19 cellular contexts compared by ENCODE assay signal in genomic region chr2:3479430-3480320, GRCh38. TPM values are rescaled to one million over a fixed set of nuclear protein-coding genes. Genes with fewer than 3 reads are reported as not detected.
DNase-seq lines count a peak whose midpoint lies in the region; ATAC-seq and TF ChIP-seq lines count a peak whose summit lies in the region.
"Had no signal": no experiment of that assay in that cellular context is flagged by ENCODE, and none has a peak within 500 bp of the region (broad histone marks: within the 10 kb centered on the region; RNA-seq: fewer than 3 reads in every experiment).

No MANE protein-coding gene starts in this region.

- no peak overlapping the region for H3K9ac ChIP-seq in BLaER1

- peak overlapping the region in 5 of 6 donors; percentile 28 to 90 (median 74) for H3K27ac Mint-ChIP-seq in naive B cell
- H3K27ac Mint-ChIP-seq in CD8-positive, alpha-beta T cell = no peak overlapping the region
- H3K27ac Mint-ChIP-seq: activated T-helper 17 cell treated with anti-CD3 and anti-CD28 coated beads, Interleukin-2, amount 50 U/mL, for 72 hours had no signal

- H3K4me1 Mint-ChIP-seq in naive B cell = peaks cover 7 to 16% (median 13%) of the 10 kb centered on the region in 3 donors
- H3K4me1 Mint-ChIP-seq in CD8-positive, alpha-beta T cell (ENCODE audit: low read depth) = peaks cover 9% of the 10 kb centered on the region
- H3K4me1 Mint-ChIP-seq: activated T-helper 17 cell treated with anti-CD3 and anti-CD28 coated beads, Interleukin-2, amount 50 U/mL, for 72 hours had no signal

- H3K9me3 Mint-ChIP-seq in naive B cell = no peaks in the 10 kb centered on the region
- no peaks in the 10 kb centered on the region for H3K9me3 Mint-ChIP-seq in CD8-positive, alpha-beta T cell
- H3K9me3 Mint-ChIP-seq: activated T-helper 17 cell treated with anti-CD3 and anti-CD28 coated beads, Interleukin-2, amount 50 U/mL, for 72 hours had no signal

- H3K4me3 Mint-ChIP-seq in naive B cell = no peak overlapping the region
- no peak overlapping the region for H3K4me3 Mint-ChIP-seq in CD8-positive, alpha-beta T cell
- H3K4me3 Mint-ChIP-seq: activated T-helper 17 cell treated with anti-CD3 and anti-CD28 coated beads, Interleukin-2, amount 50 U/mL, for 72 hours had no signal

- H3K27me3 Mint-ChIP-seq in naive B cell = no peaks in the 10 kb centered on the region
- no peaks in the 10 kb centered on the region for H3K27me3 Mint-ChIP-seq in CD8-positive, alpha-beta T cell (ENCODE audit: low read depth)
- H3K27me3 Mint-ChIP-seq: activated T-helper 17 cell treated with anti-CD3 and anti-CD28 coated beads, Interleukin-2, amount 50 U/mL, for 72 hours had no signal

- peaks cover 52% of the 10 kb centered on the region for H3K4me1 ChIP-seq in BLaER1
- no peaks in the 10 kb centered on the region for H3K4me1 ChIP-seq in CD8-positive, alpha-beta T cell (ENCODE audit: insufficient read depth, low read length)
- H3K4me1 ChIP-seq: ascending aorta, colonic mucosa had no signal

- peak overlapping the region; percentile 86 for H3K4me2 ChIP-seq in BLaER1

- CTCF ChIA-PET in RWPE1 (lab: Yijun Ruan, JAX) = interaction anchor here (0.6 kb wide), 1 partner anchor 403 kb away, joined by 4 read pairs; no protein-coding TSS in a partner anchor
- CTCF ChIA-PET in CD8-positive, alpha-beta T cell (lab: Charles Lee) = interaction anchor here (0.8 kb wide), 1 partner anchor 18 kb away, joined by 3 read pairs; no protein-coding TSS in a partner anchor

- H4K20me1 ChIP-seq in BLaER1 = no peaks in the 10 kb centered on the region

- ATAC-seq in naive B cell (ENCODE audit: low read depth in 2 of 2) (no peak), GM21737 (IDR thresholded peaks at IDR 0.05; ENCODE audit: unreplicated experiment) (no peak), GM19351 (IDR thresholded peaks at IDR 0.05; ENCODE audit: unreplicated experiment) (no peak)
- no peak for ATAC-seq in CD8-positive, alpha-beta T cell
- ATAC-seq: activated T-helper 17 cell treated with anti-CD3 and anti-CD28 coated beads, Interleukin-2, amount 50 U/mL, for 72 hours had no signal

- TF ChIP-seq CTCF in 22Rv1 (IDR thresholded peaks at IDR 0.05) (no peak), RWPE1 (conservative IDR thresholded peaks at IDR 0.05; ENCODE audit: low read depth) (no peak)
- no peak for TF ChIP-seq CTCF in CD8-positive, alpha-beta T cell (IDR thresholded peaks at IDR 0.05)

- H3K4me3 ChIP-seq in BLaER1 = no peak overlapping the region
- no peak overlapping the region for H3K4me3 ChIP-seq in CD8-positive, alpha-beta T cell (ENCODE audit: low read depth, low read length)
- H3K4me3 ChIP-seq: ascending aorta, colonic mucosa, mucosa of descending colon, pancreas, skin epidermis, thyroid gland had no signal

- H3K36me3 Mint-ChIP-seq in naive B cell = peaks cover 0 to 18% of the 10 kb centered on the region in 2 donors
- peaks cover 54% of the 10 kb centered on the region for H3K36me3 Mint-ChIP-seq in CD8-positive, alpha-beta T cell

- no peaks in the 10 kb centered on the region for H3K27me3 ChIP-seq in BLaER1
- H3K27me3 ChIP-seq in CD8-positive, alpha-beta T cell (ENCODE audit: insufficient read depth, low read length) = no peaks in the 10 kb centered on the region
- H3K27me3 ChIP-seq: ascending aorta, colonic mucosa, pancreas, thyroid gland had no signal

- peaks cover 34% of the 10 kb centered on the region for H3K36me3 ChIP-seq in BLaER1
- peaks cover 9% of the 10 kb centered on the region for H3K36me3 ChIP-seq in CD8-positive, alpha-beta T cell (ENCODE audit: insufficient read depth, low read length)

- intact Hi-C loops in CD8-positive, alpha-beta T cell (cut with DNase I, micrococcal nuclease) = loop anchor here in 1 of 2 experiments (5.0 kb wide), 1 partner anchor 38 kb away; the partner anchor contains the start of gene ADI1

- peak overlapping the region; percentile 34; the same call in 1 of the 2 replicates for H3K27ac ChIP-seq in 22Rv1
- peak overlapping the region; percentile 36 for H3K27ac ChIP-seq in BLaER1
- H3K27ac ChIP-seq in RWPE1 = peak overlapping the region; percentile 29
- no peak overlapping the region for H3K27ac ChIP-seq in CD8-positive, alpha-beta T cell (ENCODE audit: low read depth, low read length)
- H3K27ac ChIP-seq: ascending aorta, colonic mucosa, skin epidermis had no signal

- POLR2A ChIA-PET in RWPE1 (lab: Yijun Ruan, JAX; ENCODE audit: low non-redundant PET) = no interaction called here
- POLR2A ChIA-PET in CD8-positive, alpha-beta T cell (lab: Charles Lee) = no interaction called here

- DNase-seq in RWPE1 (ENCODE audit: low spot score) (no peak), naive B cell (no peak), NCI-H1436 treated with DMSO at 0.1 percent for 48 hours (lab: John Stamatoyannopoulos, UW) (no peak)
- no peak for DNase-seq in CD8-positive, alpha-beta T cell
- DNase-seq: DND-41; NCI-H2227 treated with DMSO at 0.1 percent for 48 hours; NK-92 treated with Interleukin-12 subunit alpha and Interleukin-12 subunit beta, amount 100 ng/mL, for 24 hours; SHP77 had no signal

- no peaks in the 10 kb centered on the region for H3K9me3 ChIP-seq in BLaER1
- H3K9me3 ChIP-seq in CD8-positive, alpha-beta T cell (ENCODE audit: low read length) = no peaks in the 10 kb centered on the region
- H3K9me3 ChIP-seq: ascending aorta, colonic mucosa, mucosa of descending colon, pancreas, thyroid gland had no signal

RNA-seq across cellular contexts. Expression of gene ADI1, which starts 39.7 kb away (rescaled TPM):
- polyA plus RNA-seq in naive B cell (ENCODE audit: low read depth in 6 of 6) = 10 to 100 TPM; 32.3 to 87.8 (median 37.1) TPM
- total RNA-seq in CD8-positive, alpha-beta T cell = 10 to 100 TPM; 21.9 to 22.4 TPM
